ENCODE assay signal across 23 cellular contexts in genomic region chr3:66675383-66675782, GRCh38.
A peak's percentile ranks its signal among the peaks of the same experiment; 100 is the strongest.
DNase-seq lines count a peak whose midpoint lies in the region; ATAC-seq and TF ChIP-seq lines count a peak whose summit lies in the region.
"Had no signal": no experiment of that assay in that cellular context is flagged by ENCODE, and none has a peak within 500 bp of the region (broad histone marks: within the 10 kb centered on the region; RNA-seq: fewer than 3 reads in every experiment).

No MANE protein-coding gene starts in this region.

- H4K5ac ChIP-seq in IMR-90 (ENCODE audit: low read depth, low read length), result no peak overlapping the region; the same call in 1 of the 2 replicates

- no peak overlapping the region for H2BK5ac ChIP-seq in IMR-90 (ENCODE audit: low read depth, low read length, poor library complexity, severe bottlenecking)

- TF ChIP-seq POLR2A in IMR-90 (IDR thresholded peaks at IDR 0.05; ENCODE audit: low read depth, low read length), result no peak

- no peak overlapping the region for H2AK9ac ChIP-seq in IMR-90 (replicated peaks; ENCODE audit: low read depth, low read length, poor library complexity)

- no peaks in the 10 kb centered on the region for H4K20me1 ChIP-seq in IMR-90 (ENCODE audit: insufficient read depth, low read length)

- H2AFZ ChIP-seq in IMR-90 (replicated peaks; ENCODE audit: low read length, poor library complexity), result no peak overlapping the region
- H2AFZ ChIP-seq: GM23248 had no signal

- no peaks in the 10 kb centered on the region for H3K36me3 ChIP-seq in IMR-90 (ENCODE audit: control insufficient read depth, insufficient read depth, low read length)
- no peaks in the 10 kb centered on the region for H3K36me3 ChIP-seq in Caco-2 (ENCODE audit: control insufficient read depth, insufficient read depth, low read length)
- H3K36me3 ChIP-seq: right lobe of liver, upper lobe of left lung, WERI-Rb-1 had no signal

- CTCF ChIA-PET in IMR-90 (lab: Yijun Ruan, JAX), result no interaction called here
- CTCF ChIA-PET in activated naive CD4-positive, alpha-beta T cell treated with anti-CD3 and anti-CD28 coated beads, Interleukin-2, amount 10 ng/mL, durations not matched to agents 7 days and 5 days (lab: Charles Lee), result no interaction called here
- CTCF ChIA-PET in Caco-2 (lab: Charles Lee), result no interaction called here

- H2BK20ac ChIP-seq in IMR-90 (ENCODE audit: low read depth, low read length), result no peak overlapping the region

- WGBS in IMR-90 (ENCODE audit: extremely low coverage in 2 of 2, insufficient read length in 1 of 2), 2 experiments, result no CpG with 5 or more reads among the region's 1 CpG

- H3K4me3 Mint-ChIP-seq in activated naive CD4-positive, alpha-beta T cell treated with anti-CD3 and anti-CD28 coated beads, Interleukin-2, amount 10 ng/mL, durations not matched to agents 7 days and 5 days, result no peak overlapping the region
- H3K4me3 Mint-ChIP-seq in activated T-cell treated with anti-CD3 and anti-CD28 coated beads, Interleukin-2, amount 50 U/mL, for 72 hours, result no peak overlapping the region
- no peak overlapping the region for H3K4me3 Mint-ChIP-seq in Caco-2 (ENCODE audit: unreplicated experiment)
- H3K4me3 Mint-ChIP-seq: immature natural killer cell; stimulated activated naive B cell treated with anti-CD40 and anti-IgM and Interleukin-4, amounts not matched to agents 10 μg/mL and 1 μg/mL and 100 μg/mL, for 72 hours had no signal

- H3K14ac ChIP-seq in IMR-90 (replicated peaks; ENCODE audit: low read depth, low read length), result no peak overlapping the region

- H3K9me1 ChIP-seq in IMR-90 (ENCODE audit: insufficient read depth, low read length), result no peaks in the 10 kb centered on the region

- no peak overlapping the region for H3K27ac Mint-ChIP-seq in activated naive CD4-positive, alpha-beta T cell treated with anti-CD3 and anti-CD28 coated beads, Interleukin-2, amount 10 ng/mL, durations not matched to agents 7 days and 5 days
- H3K27ac Mint-ChIP-seq in activated T-cell treated with anti-CD3 and anti-CD28 coated beads, Interleukin-2, amount 50 U/mL, for 72 hours, result no peak overlapping the region
- no peak overlapping the region for H3K27ac Mint-ChIP-seq in Caco-2 (ENCODE audit: unreplicated experiment)
- H3K27ac Mint-ChIP-seq: activated naive CD4-positive, alpha-beta T cell treated with anti-CD3 and anti-CD28 coated beads, Interleukin-2, amount 50 U/mL, for 72 hours; immature natural killer cell; stimulated activated naive B cell treated with anti-CD40 and anti-IgM and Interleukin-4, amounts not matched to agents 10 μg/mL and 1 μg/mL and 100 μg/mL, for 72 hours had no signal

- no peak overlapping the region for H4K91ac ChIP-seq in IMR-90 (ENCODE audit: insufficient read depth, low read depth, low read length)

- DNase-seq in AG09309 (ENCODE audit: low read depth) (peak; percentile 21), IMR-90 (peak; percentile 74), cardiac fibroblast (ENCODE audit: low read depth in 2 of 2) (peak; percentile 13 to 76), foreskin keratinocyte (peak; percentile 15 to 41), foreskin melanocyte (no peak), Caco-2 (no peak)
- no peak for DNase-seq in activated naive CD4-positive, alpha-beta T cell treated with anti-CD3 and anti-CD28 coated beads, Interleukin-2, amount 10 ng/mL, durations not matched to agents 7 days and 5 days
- no peak for DNase-seq in activated T-cell treated with anti-CD3 and anti-CD28 coated beads, Interleukin-2, amount 50 U/mL, for 72 hours
- DNase-seq: activated CD4-positive, alpha-beta T cell treated with anti-CD3 and anti-CD28 coated beads, Interleukin-2, amount 50 U/mL, for 1 hour; effector CD8-positive, alpha-beta T cell; GM23248; hypothalamus; immature natural killer cell; NCI-H1092; NCI-H2029; NCI-H526 treated with DMSO at 0.1 percent for 48 hours; right lobe of liver; SHP77 treated with DMSO at 0.1 percent for 48 hours; stimulated activated naive B cell treated with anti-CD40 and anti-IgM and Interleukin-4, amounts not matched to agents 10 μg/mL and 1 μg/mL and 100 μg/mL, for 72 hours; T-helper 9 cell; upper lobe of left lung; WERI-Rb-1 had no signal

- H3K4me1 ChIP-seq in IMR-90 (ENCODE audit: control insufficient read depth, insufficient read depth, low read length) (peaks cover 3% of the 10 kb centered on the region; the same call in 1 of the 2 replicates), foreskin keratinocyte (no peaks in the 10 kb centered on the region), Caco-2 (peaks cover 10% of the 10 kb centered on the region; the same call in 1 of the 2 replicates)
- H3K4me1 ChIP-seq: right lobe of liver, upper lobe of left lung had no signal

- H2AK5ac ChIP-seq in IMR-90 (ENCODE audit: low read depth, low read length), result no peak overlapping the region

- H3K27ac ChIP-seq in IMR-90 (ENCODE audit: insufficient read depth, low read length), result no peak overlapping the region
- H3K27ac ChIP-seq in foreskin keratinocyte, result no peak overlapping the region
- H3K27ac ChIP-seq: GM23248, right lobe of liver, upper lobe of left lung, WERI-Rb-1 had no signal

- H3K79me1 ChIP-seq in IMR-90 (ENCODE audit: low read depth in 1 of 2, low read length in 2 of 2), result no peaks in the 10 kb centered on the region

- no peaks in the 10 kb centered on the region for H3K36me3 Mint-ChIP-seq in activated naive CD4-positive, alpha-beta T cell treated with anti-CD3 and anti-CD28 coated beads, Interleukin-2, amount 10 ng/mL, durations not matched to agents 7 days and 5 days
- no peaks in the 10 kb centered on the region for H3K36me3 Mint-ChIP-seq in activated T-cell treated with anti-CD3 and anti-CD28 coated beads, Interleukin-2, amount 50 U/mL, for 72 hours (ENCODE audit: insufficient read depth in 2 of 2)
- H3K36me3 Mint-ChIP-seq in Caco-2 (ENCODE audit: insufficient read depth, unreplicated experiment), result no peaks in the 10 kb centered on the region
- H3K36me3 Mint-ChIP-seq: activated naive CD4-positive, alpha-beta T cell treated with anti-CD3 and anti-CD28 coated beads, Interleukin-2, amount 50 U/mL, for 72 hours; immature natural killer cell; stimulated activated naive B cell treated with anti-CD40 and anti-IgM and Interleukin-4, amounts not matched to agents 10 μg/mL and 1 μg/mL and 100 μg/mL, for 72 hours had no signal

- peak; percentile 29; the same call in 1 of the 2 replicates for ATAC-seq in IMR-90 (ENCODE audit: low read depth)
- peak; percentile 24 for ATAC-seq in foreskin keratinocyte
- no peak for ATAC-seq in activated T-cell treated with anti-CD3 and anti-CD28 coated beads, Interleukin-2, amount 50 U/mL, for 72 hours (replicated peaks in 1 of 2)
- ATAC-seq: activated naive CD4-positive, alpha-beta T cell treated with anti-CD3 and anti-CD28 coated beads, Interleukin-2, amount 50 U/mL, for 72 hours; right lobe of liver; stimulated activated naive B cell treated with anti-CD40 and anti-IgM and Interleukin-4, amounts not matched to agents 10 μg/mL and 1 μg/mL and 100 μg/mL, for 72 hours had no signal

- H2BK120ac ChIP-seq in IMR-90 (ENCODE audit: low read depth, low read length), result peak overlapping the region; percentile 52; the same call in 1 of the 2 replicates

- no peak overlapping the region for H4K8ac ChIP-seq in IMR-90 (ENCODE audit: low read depth in 2 of 2, low read length in 2 of 2)

- no peak overlapping the region; the same call in 1 of the 2 replicates for H3K4me2 ChIP-seq in IMR-90 (ENCODE audit: low read depth, low read length)

- in situ Hi-C loops in IMR-90 (cut with MboI; ENCODE audit: low sequenced_read_pairs), result no loop called here

- H3K27me3 Mint-ChIP-seq in activated naive CD4-positive, alpha-beta T cell treated with anti-CD3 and anti-CD28 coated beads, Interleukin-2, amount 10 ng/mL, durations not matched to agents 7 days and 5 days, result peaks cover 10% of the 10 kb centered on the region
- H3K27me3 Mint-ChIP-seq in activated T-cell treated with anti-CD3 and anti-CD28 coated beads, Interleukin-2, amount 50 U/mL, for 72 hours (ENCODE audit: low read depth), result peaks cover 11% of the 10 kb centered on the region
- H3K27me3 Mint-ChIP-seq in Caco-2 (ENCODE audit: insufficient read depth, unreplicated experiment), result no peaks in the 10 kb centered on the region

- H3K23ac ChIP-seq in IMR-90 (ENCODE audit: low read depth, low read length), result no peak overlapping the region

- H3K9me3 Mint-ChIP-seq in activated naive CD4-positive, alpha-beta T cell treated with anti-CD3 and anti-CD28 coated beads, Interleukin-2, amount 10 ng/mL, durations not matched to agents 7 days and 5 days, result no peaks in the 10 kb centered on the region
- H3K9me3 Mint-ChIP-seq in activated T-cell treated with anti-CD3 and anti-CD28 coated beads, Interleukin-2, amount 50 U/mL, for 72 hours, result peaks cover 1 to 3% of the 10 kb centered on the region in 2 donors
- H3K9me3 Mint-ChIP-seq in Caco-2 (ENCODE audit: unreplicated experiment), result peaks cover 28% of the 10 kb centered on the region
- H3K9me3 Mint-ChIP-seq: activated naive CD4-positive, alpha-beta T cell treated with anti-CD3 and anti-CD28 coated beads, Interleukin-2, amount 50 U/mL, for 72 hours had no signal

- dilution Hi-C loops in IMR-90 (cut with HindIII; ENCODE audit: low sequenced_read_pairs, unreplicated experiment), result no loop called here

- no peak overlapping the region for H3K9ac ChIP-seq in IMR-90 (ENCODE audit: low read depth, low read length)
- H3K9ac ChIP-seq: GM23248 had no signal

- H3K4ac ChIP-seq in IMR-90 (ENCODE audit: low read depth, low read length), result no peak overlapping the region

- BruUV-seq in IMR-90 (replicated peaks; lab: Mats Ljungman, UMichigan) (no TSS peak), Caco-2 (replicated peaks; lab: Mats Ljungman, UMichigan) (no TSS peak)

- no peaks in the 10 kb centered on the region for H3K4me1 Mint-ChIP-seq in activated naive CD4-positive, alpha-beta T cell treated with anti-CD3 and anti-CD28 coated beads, Interleukin-2, amount 10 ng/mL, durations not matched to agents 7 days and 5 days
- H3K4me1 Mint-ChIP-seq in activated T-cell treated with anti-CD3 and anti-CD28 coated beads, Interleukin-2, amount 50 U/mL, for 72 hours (ENCODE audit: low read depth), result no peaks in the 10 kb centered on the region
- peaks cover 7% of the 10 kb centered on the region for H3K4me1 Mint-ChIP-seq in Caco-2 (ENCODE audit: low read depth, unreplicated experiment)
- H3K4me1 Mint-ChIP-seq: immature natural killer cell; stimulated activated naive B cell treated with anti-CD40 and anti-IgM and Interleukin-4, amounts not matched to agents 10 μg/mL and 1 μg/mL and 100 μg/mL, for 72 hours had no signal

- H3K4me3 ChIP-seq in AG09309 (ENCODE audit: control insufficient read depth, low read depth, low read length) (no peak overlapping the region), IMR-90 (ENCODE audit: insufficient read depth, low read depth, low read length) (no peak overlapping the region), cardiac fibroblast (replicated peaks in 1 of 2; ENCODE audit: low read depth in 2 of 2, low read length in 2 of 2) (no peak overlapping the region), Caco-2 (ENCODE audit: low read depth, low read length) (no peak overlapping the region)
- H3K4me3 ChIP-seq: GM23248, right lobe of liver, upper lobe of left lung had no signal

- TF ChIP-seq CTCF in AG09309 (IDR thresholded peaks at IDR 0.05; ENCODE audit: control insufficient read depth, insufficient read depth, low read depth, low read length, missing control alignments), result no peak
- TF ChIP-seq CTCF in IMR-90 (conservative IDR thresholded peaks at IDR 0.05; ENCODE audit: low read depth, low read length), result no peak
- no peak for TF ChIP-seq CTCF in cardiac fibroblast (IDR thresholded peaks at IDR 0.05; ENCODE audit: low read depth, low read length)
- TF ChIP-seq CTCF in foreskin keratinocyte (conservative IDR thresholded peaks at IDR 0.05), result no peak
- no peak for TF ChIP-seq CTCF in Caco-2 (IDR thresholded peaks at IDR 0.05; ENCODE audit: insufficient read depth in 1 of 2, low read depth in 1 of 2, low read length in 1 of 2, severe bottlenecking in 1 of 2, unreplicated experiment in 1 of 2)

- H3K18ac ChIP-seq in IMR-90 (ENCODE audit: low read depth, low read length), result no peak overlapping the region

- intact Hi-C loops in IMR-90 (cut with micrococcal nuclease), result no loop called here
- intact Hi-C loops in Caco-2 (cut with micrococcal nuclease; ENCODE audit: unreplicated experiment), result no loop called here

- H2BK15ac ChIP-seq in IMR-90 (ENCODE audit: low read depth, low read length), result 0 out of 3 replicates have a peak overlapping the region, but pooled peaks have one; percentile 20

- no peak for TF ChIP-seq RAD21 in IMR-90 (IDR thresholded peaks at IDR 0.05; ENCODE audit: low read length)

- H3K56ac ChIP-seq in IMR-90 (ENCODE audit: extremely low read depth, insufficient read depth, low read length), result no peak overlapping the region

- H3K9me3 ChIP-seq in IMR-90 (ENCODE audit: control insufficient read depth, insufficient read depth, low read length), result peaks cover 3% of the 10 kb centered on the region
- H3K9me3 ChIP-seq in Caco-2, result no peaks in the 10 kb centered on the region
- H3K9me3 ChIP-seq: right lobe of liver, upper lobe of left lung had no signal

- H3K27me3 ChIP-seq in IMR-90 (ENCODE audit: control insufficient read depth, insufficient read depth, low read length) (no peaks in the 10 kb centered on the region), foreskin keratinocyte (no peaks in the 10 kb centered on the region), Caco-2 (replicated peaks; ENCODE audit: control insufficient read depth, insufficient read depth, low read length) (no peaks in the 10 kb centered on the region)
- H3K27me3 ChIP-seq: right lobe of liver, upper lobe of left lung had no signal

- POLR2A ChIA-PET in IMR-90 (lab: Charles Lee; ENCODE audit: unreplicated experiment), result no interaction called here
- POLR2A ChIA-PET in Caco-2 (lab: Charles Lee), result no interaction called here

Comparison
In these comparisons a context has a peak if more than half of its experiments do, and no peak if none do; other contexts are left out.
1. DNase-seq: peak in AG09309 (single experiment), IMR-90 (single experiment), cardiac fibroblast (2 of 2) and foreskin keratinocyte (2 of 2); none in foreskin melanocyte (single experiment), activated naive CD4-positive, alpha-beta T cell treated with anti-CD3 and anti-CD28 coated beads, Interleukin-2, amount 10 ng/mL, durations not matched to agents 7 days and 5 days (single experiment), activated T-cell treated with anti-CD3 and anti-CD28 coated beads, Interleukin-2, amount 50 U/mL, for 72 hours (0 of 2) and Caco-2 (0 of 2).
2. ATAC-seq: peak in IMR-90 (single experiment) and foreskin keratinocyte (single experiment); none in activated T-cell treated with anti-CD3 and anti-CD28 coated beads, Interleukin-2, amount 50 U/mL, for 72 hours (0 of 2).